In the genomic region with DNA sequence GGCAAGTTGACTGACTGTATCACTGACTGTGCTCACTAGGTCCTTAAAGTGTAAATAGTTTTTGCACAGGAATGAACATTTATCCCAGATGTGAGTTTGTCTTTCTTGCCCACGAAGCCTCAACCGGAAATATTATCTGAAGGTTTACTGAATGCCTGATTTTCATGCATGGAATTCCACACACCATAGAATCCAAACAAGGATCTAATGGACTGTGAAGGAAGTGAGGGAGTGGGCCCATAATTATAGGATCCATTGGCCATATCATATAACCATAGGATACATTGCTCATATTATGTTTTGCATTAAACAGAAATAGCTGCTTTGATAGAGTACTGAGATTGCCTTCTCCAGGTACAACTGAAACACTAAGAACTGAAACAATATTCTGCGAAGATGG, we compare ENCODE assay signal across 26 cellular contexts.
"Had no signal": no experiment of that assay in that cellular context is flagged by ENCODE, and none has a peak within 500 bp of the region (broad histone marks: within the 10 kb centered on the region; RNA-seq: fewer than 3 reads in every experiment).

No MANE protein-coding gene starts in this region.

- H3K27me3 Mint-ChIP-seq: dendritic cell treated with granulocyte-macrophage colony-stimulating factor and Interleukin-4, amounts not matched to agents 40 ng/mL and 50 ng/mL, for 4 days; effector memory CD8-positive, alpha-beta T cell; naive B cell had no signal

- H3K4me1 ChIP-seq: colonic mucosa, esophagus squamous epithelium, foreskin keratinocyte, gastroesophageal sphincter, heart left ventricle, left lung, lower lobe of right lung had no signal

- H3K4me3 ChIP-seq: colonic mucosa, esophagus squamous epithelium, gastroesophageal sphincter, heart left ventricle, hepatocyte, left lung, lower lobe of right lung, mucosa of descending colon had no signal

- H3K4me2 ChIP-seq: hepatocyte had no signal

- ATAC-seq: effector memory CD8-positive, alpha-beta T cell; esophagus mucosa; foreskin keratinocyte; gastroesophageal sphincter; heart left ventricle; left colon; left lung; left ventricle myocardium superior; lower lobe of right lung; mucosa of descending colon had no signal

- H3K9me3 ChIP-seq: colonic mucosa, esophagus squamous epithelium, gastroesophageal sphincter, heart left ventricle, lower lobe of right lung, mucosa of descending colon had no signal

- H3K27ac Mint-ChIP-seq: dendritic cell treated with granulocyte-macrophage colony-stimulating factor and Interleukin-4, amounts not matched to agents 40 ng/mL and 50 ng/mL, for 4 days; effector memory CD8-positive, alpha-beta T cell; endodermal cell; immature natural killer cell; mesothelial cell of epicardium; naive B cell had no signal

- H3K27ac ChIP-seq: colonic mucosa, epithelial cell of prostate, esophagus squamous epithelium, foreskin keratinocyte, gastroesophageal sphincter, heart left ventricle, hepatocyte, left lung, lower lobe of right lung had no signal

- H3K79me2 ChIP-seq: hepatocyte had no signal

- H3K4me3 Mint-ChIP-seq: dendritic cell treated with granulocyte-macrophage colony-stimulating factor and Interleukin-4, amounts not matched to agents 40 ng/mL and 50 ng/mL, for 4 days; effector memory CD8-positive, alpha-beta T cell; endodermal cell; immature natural killer cell; mesothelial cell of epicardium; naive B cell had no signal

- H3K9me3 Mint-ChIP-seq: dendritic cell treated with granulocyte-macrophage colony-stimulating factor and Interleukin-4, amounts not matched to agents 40 ng/mL and 50 ng/mL, for 4 days; endodermal cell; mesothelial cell of epicardium had no signal

- H3K27me3 ChIP-seq: colonic mucosa, esophagus squamous epithelium, foreskin keratinocyte, gastroesophageal sphincter, heart left ventricle, hepatocyte, left lung had no signal

- H3K36me3 ChIP-seq: colonic mucosa, esophagus squamous epithelium, gastroesophageal sphincter, heart left ventricle, left lung, lower lobe of right lung had no signal

- H3K4me1 Mint-ChIP-seq: endodermal cell, immature natural killer cell, mesothelial cell of epicardium, naive B cell had no signal

- H3K36me3 Mint-ChIP-seq: mesothelial cell of epicardium, naive B cell had no signal

- DNase-seq: colonic mucosa; cortex of kidney; effector CD8-positive, alpha-beta T cell; effector memory CD8-positive, alpha-beta T cell; endodermal cell; erythroblast; esophagus squamous epithelium; foreskin keratinocyte; heart left ventricle; hypothalamus; immature natural killer cell; islet precursor cell; kidney; kidney glomerular epithelial cell; left colon; left lung; left ventricle myocardium superior; lower lobe of right lung; mucosa of descending colon; naive B cell had no signal

- H2AFZ ChIP-seq: hepatocyte had no signal
